In the genomic region with DNA sequence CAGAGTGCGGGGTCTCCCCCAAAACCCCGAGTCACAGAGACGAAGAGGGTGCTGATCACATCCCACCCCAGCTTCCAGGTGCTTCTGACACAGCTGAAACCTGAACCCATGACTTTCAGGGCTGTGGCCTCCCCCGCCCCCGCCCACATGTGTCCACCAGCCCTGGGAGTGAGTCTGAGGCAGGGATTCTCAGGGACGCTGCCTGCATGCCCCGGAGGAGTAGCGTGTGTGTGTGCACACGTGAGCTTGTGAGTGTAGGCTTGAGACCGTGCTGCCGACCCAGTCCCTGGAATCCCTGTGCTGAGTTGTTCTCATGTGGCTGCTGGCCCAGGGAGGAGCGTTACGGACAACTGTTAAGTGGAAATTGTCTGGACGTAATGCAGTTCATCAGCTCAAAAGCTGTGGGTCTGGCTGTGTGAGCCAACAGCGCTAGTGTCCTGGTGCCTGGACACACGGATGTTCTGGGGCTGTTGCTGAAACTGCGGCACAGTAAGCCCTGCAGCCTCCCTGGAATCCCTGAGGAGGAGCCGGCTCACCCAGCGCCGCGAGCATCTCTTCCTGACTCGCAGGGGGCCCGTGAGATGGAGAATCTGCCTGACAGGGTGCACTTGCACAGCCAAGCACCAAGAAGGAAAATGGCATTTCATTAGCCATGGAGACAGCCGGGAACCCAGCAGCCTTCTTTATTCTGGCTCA, we compare ENCODE assay signal across 19 cellular contexts.
DNase-seq lines count a peak whose midpoint lies in the region; ATAC-seq, FAIRE-seq and TF ChIP-seq lines count a peak whose summit lies in the region.
"Had no signal": no experiment of that assay in that cellular context is flagged by ENCODE, and none has a peak within 500 bp of the region (broad histone marks: within the 10 kb centered on the region; RNA-seq: fewer than 3 reads in every experiment).

No MANE protein-coding gene starts in this region.

- H3K23ac ChIP-seq in H9 (ENCODE audit: insufficient read length, low read depth, low read length) (no peak overlapping the region), H1 (ENCODE audit: insufficient read length) (no peak overlapping the region)

- no peak overlapping the region for H3K56ac ChIP-seq in H9 (ENCODE audit: insufficient read length, low read depth, low read length)
- H3K56ac ChIP-seq in H1 (replicated peaks; ENCODE audit: insufficient read length, low read depth, low read length): no peak overlapping the region

- no peak for TF ChIP-seq RAD21 in A549 (conservative IDR thresholded peaks at IDR 0.05 in 1 of 2, IDR thresholded peaks at IDR 0.05 in 1 of 2)
- TF ChIP-seq RAD21 in H1 (IDR thresholded peaks at IDR 0.05 in 1 of 2, conservative IDR thresholded peaks at IDR 0.05 in 1 of 2; ENCODE audit: low read depth in 2 of 2, low read length in 2 of 2): no peak

- H2AFZ ChIP-seq in H9 (ENCODE audit: low read length): no peak overlapping the region
- H2AFZ ChIP-seq in H1 (ENCODE audit: low read length): 0 out of 2 replicates have a peak overlapping the region, but pooled peaks have one; percentile 10

- no peak overlapping the region for H3T11ph ChIP-seq in H9 (ENCODE audit: low read length)

- H4K8ac ChIP-seq in H9 (replicated peaks; ENCODE audit: insufficient read length, low read depth, low read length) (no peak overlapping the region), H1 (ENCODE audit: extremely low read depth, insufficient read depth, low read length) (peak overlapping the region; percentile 94; the same call in 1 of the 2 replicates)

- H3K27ac ChIP-seq in A549 (no peak overlapping the region), H9 (ENCODE audit: insufficient read length, low read depth, low read length) (no peak overlapping the region), H1 (ENCODE audit: low read depth, low read length) (no peak overlapping the region)
- H3K27ac ChIP-seq: KMS-11, SK-N-MC had no signal

- H3K4me2 ChIP-seq in A549: 0 out of 3 replicates have a peak overlapping the region, but pooled peaks have one; percentile 23
- H3K4me2 ChIP-seq in H9 (ENCODE audit: insufficient read depth, insufficient read length, low read length): no peak overlapping the region
- no peak overlapping the region; a peak in 1 of 4 replicates for H3K4me2 ChIP-seq in H1 (ENCODE audit: insufficient read depth in 1 of 2, low read depth in 2 of 2, low read length in 2 of 2)
- H3K4me2 ChIP-seq: KMS-11 had no signal

- 47% methylated on average over 14 of the region's 24 CpGs for WGBS in A549 (ENCODE audit: missing lambda C conversion rate)
- no CpG with 5 or more reads among the region's 24 CpGs for WGBS in H9 (ENCODE audit: extremely low coverage, insufficient read length, low lambda C conversion rate)
- WGBS in H1 (ENCODE audit: extremely low coverage in 1 of 2, insufficient coverage in 1 of 2, insufficient read length in 1 of 2, insufficient replicate concordance in 2 of 2, low coverage in 1 of 2, low lambda C conversion rate in 2 of 2, missing lambda C conversion rate in 1 of 2), 2 experiments: 87% methylated on average over 24 of the region's 24 CpGs; no CpG with 5 or more reads in 1 of the 2 experiments

- H3K4me1 Mint-ChIP-seq in H9: peaks cover 6 to 24% of the 10 kb centered on the region in 2 experiments
- no peaks in the 10 kb centered on the region for H3K4me1 Mint-ChIP-seq in activated T-helper 1 cell treated with anti-CD3 and anti-CD28 coated beads, Interleukin-12 subunit alpha, Interleukin-12 subunit beta, Interleukin-2, Interleukin-4 antibody, amounts not matched to agents 30 ng/mL and 10 ng/mL and 1 ng/mL, durations not matched to agents 14 hours and 24 hours and 36 hours (ENCODE audit: low read depth)
- H3K4me1 Mint-ChIP-seq: T-cell had no signal

- H3K9me3 Mint-ChIP-seq in H9: no peaks in the 10 kb centered on the region
- no peaks in the 10 kb centered on the region for H3K9me3 Mint-ChIP-seq in activated T-helper 1 cell treated with anti-CD3 and anti-CD28 coated beads, Interleukin-12 subunit alpha, Interleukin-12 subunit beta, Interleukin-2, Interleukin-4 antibody, amounts not matched to agents 30 ng/mL and 10 ng/mL and 1 ng/mL, durations not matched to agents 14 hours and 24 hours and 36 hours
- H3K9me3 Mint-ChIP-seq: T-cell had no signal

- peak overlapping the region; percentile 61 for H3K18ac ChIP-seq in H9 (ENCODE audit: insufficient read length, low read depth, low read length)
- no peak overlapping the region for H3K18ac ChIP-seq in H1 (ENCODE audit: extremely low read depth, low read length)

- peak in 1 of 2 experiments; percentile 12 for DNase-seq in A549 (ENCODE audit: low read depth in 1 of 2, low spot score in 1 of 2)
- DNase-seq in H9: no peak
- no peak for DNase-seq in H1 (ENCODE audit: low read depth in 1 of 2, low spot score in 2 of 2)
- peak; percentile 35 for DNase-seq in posterior vena cava (ENCODE audit: low spot score)
- DNase-seq in DMS153 (lab: John Stamatoyannopoulos, UW): no peak
- no peak for DNase-seq in activated T-helper 1 cell treated with anti-CD3 and anti-CD28 coated beads, Interleukin-12 subunit alpha, Interleukin-12 subunit beta, Interleukin-2, Interleukin-4 antibody, amounts not matched to agents 30 ng/mL and 10 ng/mL and 1 ng/mL, durations not matched to agents 14 hours and 24 hours and 36 hours (ENCODE audit: low spot score)
- DNase-seq: ACHN, C1 segment of cervical spinal cord, GDM1, GOT3, NCI-H1417 treated with DMSO at 0.1 percent for 48 hours, NCI-H187 treated with DMSO at 0.1 percent for 48 hours, NCI-H2171, Right ventricle myocardium superior, T-cell had no signal

- H3K79me2 ChIP-seq in H9 (ENCODE audit: insufficient read depth, low read length) (no peaks in the 10 kb centered on the region), H1 (ENCODE audit: control insufficient read depth in 1 of 2, insufficient read depth in 2 of 2, low read length in 2 of 2) (no peaks in the 10 kb centered on the region)

- no peak overlapping the region for H2BK15ac ChIP-seq in H9 (ENCODE audit: low read depth, low read length)
- no peak overlapping the region for H2BK15ac ChIP-seq in H1 (ENCODE audit: low read length)

- H2BK120ac ChIP-seq in H9 (ENCODE audit: low read depth, low read length, poor library complexity, severe bottlenecking): no peak overlapping the region
- no peak overlapping the region for H2BK120ac ChIP-seq in H1 (replicated peaks; ENCODE audit: low read depth, low read length)

- H2BK12ac ChIP-seq in H9 (ENCODE audit: insufficient read length, low read depth, low read length): peak overlapping the region; percentile 28
- peak overlapping the region; percentile 18; the same call in 1 of the 2 replicates for H2BK12ac ChIP-seq in H1 (ENCODE audit: low read depth, low read length)

- TF ChIP-seq CTCF in A549 (IDR thresholded peaks at IDR 0.05) (no peak), H9 (conservative IDR thresholded peaks at IDR 0.05) (no peak), H1 (IDR thresholded peaks at IDR 0.05; ENCODE audit: control extremely low read depth in 1 of 3, insufficient read depth in 1 of 3, low read depth in 1 of 3, low read length in 3 of 3) (no peak)

- ATAC-seq in A549: peak; percentile 21 to 48; a peak in 3 of 6 replicates
- ATAC-seq in GM19395 (IDR thresholded peaks at IDR 0.05; ENCODE audit: unreplicated experiment): no peak
- ATAC-seq: T-cell had no signal

- H2AK5ac ChIP-seq in H9 (ENCODE audit: insufficient read length, low read length) (no peak overlapping the region), H1 (ENCODE audit: low read depth, low read length) (0 out of 2 replicates have a peak overlapping the region, but pooled peaks have one; percentile 40)

- H4K91ac ChIP-seq in H9 (ENCODE audit: insufficient read length, low read depth, low read length): no peak overlapping the region
- peak overlapping the region; percentile 93 for H4K91ac ChIP-seq in H1 (replicated peaks; ENCODE audit: insufficient read length, low read length)

- H3K9me3 ChIP-seq in A549 (no peaks in the 10 kb centered on the region), H9 (ENCODE audit: control insufficient read depth, low read depth, low read length) (no peaks in the 10 kb centered on the region), H1 (ENCODE audit: insufficient read depth in 2 of 2, low read depth in 1 of 2, low read length in 1 of 2) (peaks cover 0 to 3% of the 10 kb centered on the region in 2 experiments; a peak in 1 of 4 replicates)

- POLR2A ChIA-PET in A549 (lab: Yijun Ruan, JAX) (no interaction called here), H1 (lab: Charles Lee; ENCODE audit: partially characterized antibody) (no interaction called here)

- no peaks in the 10 kb centered on the region for H3K23me2 ChIP-seq in H9 (ENCODE audit: insufficient read length, low read depth, low read length, poor library complexity, severe bottlenecking)
- no peaks in the 10 kb centered on the region for H3K23me2 ChIP-seq in H1 (ENCODE audit: low read depth, low read length)

- peaks cover 3% of the 10 kb centered on the region; the same call in 1 of the 2 replicates for H3K27me3 Mint-ChIP-seq in H9 (ENCODE audit: low read depth)
- no peaks in the 10 kb centered on the region for H3K27me3 Mint-ChIP-seq in activated T-helper 1 cell treated with anti-CD3 and anti-CD28 coated beads, Interleukin-12 subunit alpha, Interleukin-12 subunit beta, Interleukin-2, Interleukin-4 antibody, amounts not matched to agents 30 ng/mL and 10 ng/mL and 1 ng/mL, durations not matched to agents 14 hours and 24 hours and 36 hours (ENCODE audit: insufficient read depth)

- H3K36me3 ChIP-seq in H1 (ENCODE audit: control insufficient read depth in 2 of 4, insufficient read depth in 4 of 4, low read length in 3 of 4): no peaks in the 10 kb centered on the region

- no peak overlapping the region for H3K4me3 ChIP-seq in A549
- H3K4me3 ChIP-seq in H1 (ENCODE audit: extremely low read depth in 1 of 4, insufficient read depth in 2 of 4, low read depth in 3 of 4, low read length in 4 of 4): no peak overlapping the region
- H3K4me3 ChIP-seq: SK-N-MC had no signal

- H3K27me3 ChIP-seq in H9 (ENCODE audit: insufficient read depth, low read length): no peaks in the 10 kb centered on the region
- H3K27me3 ChIP-seq in H1 (replicated peaks in 1 of 4; ENCODE audit: control insufficient read depth in 3 of 4, extremely low read depth in 1 of 4, insufficient read depth in 3 of 4, low read length in 3 of 4): no peaks in the 10 kb centered on the region

- H2BK20ac ChIP-seq in H9 (ENCODE audit: low read depth, low read length, poor library complexity, severe bottlenecking) (no peak overlapping the region), H1 (ENCODE audit: low read length) (no peak overlapping the region)

- H3K79me1 ChIP-seq in H9 (ENCODE audit: insufficient read depth, low read depth, low read length, poor library complexity, severe bottlenecking) (no peaks in the 10 kb centered on the region), H1 (ENCODE audit: low read depth, low read length) (no peaks in the 10 kb centered on the region)

- H4K5ac ChIP-seq in H9 (ENCODE audit: insufficient read length, low read depth, low read length) (no peak overlapping the region), H1 (ENCODE audit: insufficient read length, low read depth, low read length) (no peak overlapping the region)

- H3K4ac ChIP-seq in H9 (ENCODE audit: low read depth, low read length) (no peak overlapping the region), H1 (replicated peaks; ENCODE audit: insufficient read length, low read depth, low read length) (peak overlapping the region; percentile 92)

- intact Hi-C loops in posterior vena cava (cut with DNase I): loop anchor here in 1 of 2 donors (5.0 kb wide), 1 partner anchor 259 kb away; no protein-coding TSS in a partner anchor
- intact Hi-C loops in activated T-helper 1 cell treated with anti-CD3 and anti-CD28 coated beads, Interleukin-12 subunit alpha, Interleukin-12 subunit beta, Interleukin-2, Interleukin-4 antibody, amounts not matched to agents 30 ng/mL and 10 ng/mL and 1 ng/mL, durations not matched to agents 14 hours and 24 hours and 36 hours (cut with micrococcal nuclease): no loop called here

- no peak overlapping the region for H3K9ac ChIP-seq in H9 (ENCODE audit: extremely low read depth, insufficient read length, low read length)
- no peak overlapping the region for H3K9ac ChIP-seq in H1 (replicated peaks in 1 of 4; ENCODE audit: extremely low read depth in 1 of 4, low read depth in 3 of 4, low read length in 3 of 4)
- H3K9ac ChIP-seq: KMS-11 had no signal

- TF ChIP-seq POLR2A in A549 (IDR thresholded peaks at IDR 0.05; ENCODE audit: low read length): no peak
- no peak for TF ChIP-seq POLR2A in H1 (IDR thresholded peaks at IDR 0.05; ENCODE audit: control extremely low read depth in 1 of 2, low read depth in 2 of 2, low read length in 2 of 2)

- H3K4me1 ChIP-seq in A549 (no peaks in the 10 kb centered on the region), H9 (ENCODE audit: insufficient read depth, low read length) (0 out of 2 replicates have a peak, but pooled peaks cover 2% of the 10 kb centered on the region), H1 (replicated peaks in 1 of 4; ENCODE audit: control insufficient read depth in 3 of 4, insufficient read depth in 4 of 4, low read length in 3 of 4) (peaks cover 0 to 15% (median 6%) of the 10 kb centered on the region in 4 experiments; a peak in 6 of 7 replicates)

- H3K36me3 Mint-ChIP-seq in H9 (ENCODE audit: insufficient read depth in 1 of 3, low read depth in 3 of 3): no peaks in the 10 kb centered on the region
- no peaks in the 10 kb centered on the region for H3K36me3 Mint-ChIP-seq in activated T-helper 1 cell treated with anti-CD3 and anti-CD28 coated beads, Interleukin-12 subunit alpha, Interleukin-12 subunit beta, Interleukin-2, Interleukin-4 antibody, amounts not matched to agents 30 ng/mL and 10 ng/mL and 1 ng/mL, durations not matched to agents 14 hours and 24 hours and 36 hours (ENCODE audit: low read depth)
- H3K36me3 Mint-ChIP-seq: T-cell had no signal

- no peak overlapping the region for H2BK5ac ChIP-seq in H9 (ENCODE audit: insufficient read length, low read length)
- H2BK5ac ChIP-seq in H1 (ENCODE audit: low read depth, low read length): no peak overlapping the region

- TF ChIP-seq EP300 in A549 (IDR thresholded peaks at IDR 0.05) (no peak), H1 (IDR thresholded peaks at IDR 0.05; ENCODE audit: borderline replicate concordance in 1 of 2, low read depth in 2 of 2, low read length in 2 of 2) (no peak)

- CTCF ChIA-PET in A549 (lab: Yijun Ruan, JAX) (no interaction called here), H1 (lab: Charles Lee; ENCODE audit: partially characterized antibody) (interaction anchor here (0.6 to 1.2 kb wide), 2 partner anchors 113 to 430 kb away, joined by 3 to 4 read pairs; no protein-coding TSS in a partner anchor)

- no peak overlapping the region for H3K4me3 Mint-ChIP-seq in H9
- H3K4me3 Mint-ChIP-seq in activated T-helper 1 cell treated with anti-CD3 and anti-CD28 coated beads, Interleukin-12 subunit alpha, Interleukin-12 subunit beta, Interleukin-2, Interleukin-4 antibody, amounts not matched to agents 30 ng/mL and 10 ng/mL and 1 ng/mL, durations not matched to agents 14 hours and 24 hours and 36 hours: no peak overlapping the region
- H3K4me3 Mint-ChIP-seq: T-cell had no signal

- H4K20me1 ChIP-seq in H9 (ENCODE audit: control insufficient read depth, insufficient read depth, insufficient read length) (no peaks in the 10 kb centered on the region), H1 (replicated peaks in 1 of 2; ENCODE audit: control insufficient read depth in 1 of 2, insufficient read depth in 2 of 2, low read length in 2 of 2) (no peaks in the 10 kb centered on the region)

- FAIRE-seq in A549 (lab: Jason Lieb, UNC): no peak
- FAIRE-seq in H1 (lab: Jason Lieb, UNC): no peak
- FAIRE-seq: RCC 7860 had no signal

- peak overlapping the region in 1 of 3 experiments; percentile 70; a peak in 2 of 7 replicates for H3K27ac Mint-ChIP-seq in H9
- H3K27ac Mint-ChIP-seq in activated T-helper 1 cell treated with anti-CD3 and anti-CD28 coated beads, Interleukin-12 subunit alpha, Interleukin-12 subunit beta, Interleukin-2, Interleukin-4 antibody, amounts not matched to agents 30 ng/mL and 10 ng/mL and 1 ng/mL, durations not matched to agents 14 hours and 24 hours and 36 hours: no peak overlapping the region
- H3K27ac Mint-ChIP-seq: T-cell had no signal

- H3K14ac ChIP-seq in H9 (ENCODE audit: insufficient read depth, low read length) (peak overlapping the region; percentile 26), H1 (ENCODE audit: insufficient read length) (no peak overlapping the region)
